1 cellular context compared by ENCODE assay signal in the genomic region with DNA sequence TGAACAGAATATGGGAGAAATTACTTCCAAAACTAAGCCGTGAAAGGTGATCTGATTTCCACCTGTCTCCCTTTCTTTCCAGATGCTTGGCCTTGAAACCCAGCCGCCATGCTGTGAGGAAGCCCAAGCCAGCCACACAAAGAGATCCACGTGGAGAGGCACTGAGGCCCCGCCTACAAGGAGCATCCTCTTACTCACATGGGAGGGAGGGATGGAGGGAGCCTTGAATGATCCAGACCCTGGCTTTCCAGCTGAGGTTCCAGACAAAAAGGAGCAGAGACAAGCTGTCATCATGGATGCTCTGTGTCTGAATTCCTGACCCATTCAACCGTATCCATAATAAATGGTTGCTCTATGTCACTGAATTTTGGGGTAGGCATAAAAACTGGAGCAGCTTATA.
TF ChIP-seq lines count a peak whose summit lies in the region.

No MANE protein-coding gene starts in this region.

TF ChIP-seq in GM23338, 12 proteins besides CTCF, POLR2A, EP300 and RAD21:
- TF ChIP-seq CREB1 (CRISPR knock-in tag; IDR thresholded peaks at IDR 0.05; ENCODE audit: low read depth) (no peak), POLR2AphosphoS5 (IDR thresholded peaks at IDR 0.05; ENCODE audit: low read depth) (no peak), ZNF331 (CRISPR knock-in tag; IDR thresholded peaks at IDR 0.05; ENCODE audit: low read depth) (no peak), NANOG (IDR thresholded peaks at IDR 0.05; ENCODE audit: borderline replicate concordance) (no peak), JUNB (IDR thresholded peaks at IDR 0.05; ENCODE audit: unreplicated experiment) (no peak), ZNF114 (CRISPR knock-in tag; IDR thresholded peaks at IDR 0.05) (no peak), STAT1 (IDR thresholded peaks at IDR 0.05; ENCODE audit: unreplicated experiment) (no peak)
- TF ChIP-seq, protein P1, sequence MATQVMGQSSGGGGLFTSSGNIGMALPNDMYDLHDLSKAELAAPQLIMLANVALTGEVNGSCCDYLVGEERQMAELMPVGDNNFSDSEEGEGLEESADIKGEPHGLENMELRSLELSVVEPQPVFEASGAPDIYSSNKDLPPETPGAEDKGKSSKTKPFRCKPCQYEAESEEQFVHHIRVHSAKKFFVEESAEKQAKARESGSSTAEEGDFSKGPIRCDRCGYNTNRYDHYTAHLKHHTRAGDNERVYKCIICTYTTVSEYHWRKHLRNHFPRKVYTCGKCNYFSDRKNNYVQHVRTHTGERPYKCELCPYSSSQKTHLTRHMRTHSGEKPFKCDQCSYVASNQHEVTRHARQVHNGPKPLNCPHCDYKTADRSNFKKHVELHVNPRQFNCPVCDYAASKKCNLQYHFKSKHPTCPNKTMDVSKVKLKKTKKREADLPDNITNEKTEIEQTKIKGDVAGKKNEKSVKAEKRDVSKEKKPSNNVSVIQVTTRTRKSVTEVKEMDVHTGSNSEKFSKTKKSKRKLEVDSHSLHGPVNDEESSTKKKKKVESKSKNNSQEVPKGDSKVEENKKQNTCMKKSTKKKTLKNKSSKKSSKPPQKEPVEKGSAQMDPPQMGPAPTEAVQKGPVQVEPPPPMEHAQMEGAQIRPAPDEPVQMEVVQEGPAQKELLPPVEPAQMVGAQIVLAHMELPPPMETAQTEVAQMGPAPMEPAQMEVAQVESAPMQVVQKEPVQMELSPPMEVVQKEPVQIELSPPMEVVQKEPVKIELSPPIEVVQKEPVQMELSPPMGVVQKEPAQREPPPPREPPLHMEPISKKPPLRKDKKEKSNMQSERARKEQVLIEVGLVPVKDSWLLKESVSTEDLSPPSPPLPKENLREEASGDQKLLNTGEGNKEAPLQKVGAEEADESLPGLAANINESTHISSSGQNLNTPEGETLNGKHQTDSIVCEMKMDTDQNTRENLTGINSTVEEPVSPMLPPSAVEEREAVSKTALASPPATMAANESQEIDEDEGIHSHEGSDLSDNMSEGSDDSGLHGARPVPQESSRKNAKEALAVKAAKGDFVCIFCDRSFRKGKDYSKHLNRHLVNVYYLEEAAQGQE (IDR thresholded peaks at IDR 0.05; ENCODE audit: unreplicated experiment), result no peak
- TF ChIP-seq, protein P2, sequence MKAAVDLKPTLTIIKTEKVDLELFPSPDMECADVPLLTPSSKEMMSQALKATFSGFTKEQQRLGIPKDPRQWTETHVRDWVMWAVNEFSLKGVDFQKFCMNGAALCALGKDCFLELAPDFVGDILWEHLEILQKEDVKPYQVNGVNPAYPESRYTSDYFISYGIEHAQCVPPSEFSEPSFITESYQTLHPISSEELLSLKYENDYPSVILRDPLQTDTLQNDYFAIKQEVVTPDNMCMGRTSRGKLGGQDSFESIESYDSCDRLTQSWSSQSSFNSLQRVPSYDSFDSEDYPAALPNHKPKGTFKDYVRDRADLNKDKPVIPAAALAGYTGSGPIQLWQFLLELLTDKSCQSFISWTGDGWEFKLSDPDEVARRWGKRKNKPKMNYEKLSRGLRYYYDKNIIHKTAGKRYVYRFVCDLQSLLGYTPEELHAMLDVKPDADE (IDR thresholded peaks at IDR 0.05), result no peak
- TF ChIP-seq, protein P3, sequence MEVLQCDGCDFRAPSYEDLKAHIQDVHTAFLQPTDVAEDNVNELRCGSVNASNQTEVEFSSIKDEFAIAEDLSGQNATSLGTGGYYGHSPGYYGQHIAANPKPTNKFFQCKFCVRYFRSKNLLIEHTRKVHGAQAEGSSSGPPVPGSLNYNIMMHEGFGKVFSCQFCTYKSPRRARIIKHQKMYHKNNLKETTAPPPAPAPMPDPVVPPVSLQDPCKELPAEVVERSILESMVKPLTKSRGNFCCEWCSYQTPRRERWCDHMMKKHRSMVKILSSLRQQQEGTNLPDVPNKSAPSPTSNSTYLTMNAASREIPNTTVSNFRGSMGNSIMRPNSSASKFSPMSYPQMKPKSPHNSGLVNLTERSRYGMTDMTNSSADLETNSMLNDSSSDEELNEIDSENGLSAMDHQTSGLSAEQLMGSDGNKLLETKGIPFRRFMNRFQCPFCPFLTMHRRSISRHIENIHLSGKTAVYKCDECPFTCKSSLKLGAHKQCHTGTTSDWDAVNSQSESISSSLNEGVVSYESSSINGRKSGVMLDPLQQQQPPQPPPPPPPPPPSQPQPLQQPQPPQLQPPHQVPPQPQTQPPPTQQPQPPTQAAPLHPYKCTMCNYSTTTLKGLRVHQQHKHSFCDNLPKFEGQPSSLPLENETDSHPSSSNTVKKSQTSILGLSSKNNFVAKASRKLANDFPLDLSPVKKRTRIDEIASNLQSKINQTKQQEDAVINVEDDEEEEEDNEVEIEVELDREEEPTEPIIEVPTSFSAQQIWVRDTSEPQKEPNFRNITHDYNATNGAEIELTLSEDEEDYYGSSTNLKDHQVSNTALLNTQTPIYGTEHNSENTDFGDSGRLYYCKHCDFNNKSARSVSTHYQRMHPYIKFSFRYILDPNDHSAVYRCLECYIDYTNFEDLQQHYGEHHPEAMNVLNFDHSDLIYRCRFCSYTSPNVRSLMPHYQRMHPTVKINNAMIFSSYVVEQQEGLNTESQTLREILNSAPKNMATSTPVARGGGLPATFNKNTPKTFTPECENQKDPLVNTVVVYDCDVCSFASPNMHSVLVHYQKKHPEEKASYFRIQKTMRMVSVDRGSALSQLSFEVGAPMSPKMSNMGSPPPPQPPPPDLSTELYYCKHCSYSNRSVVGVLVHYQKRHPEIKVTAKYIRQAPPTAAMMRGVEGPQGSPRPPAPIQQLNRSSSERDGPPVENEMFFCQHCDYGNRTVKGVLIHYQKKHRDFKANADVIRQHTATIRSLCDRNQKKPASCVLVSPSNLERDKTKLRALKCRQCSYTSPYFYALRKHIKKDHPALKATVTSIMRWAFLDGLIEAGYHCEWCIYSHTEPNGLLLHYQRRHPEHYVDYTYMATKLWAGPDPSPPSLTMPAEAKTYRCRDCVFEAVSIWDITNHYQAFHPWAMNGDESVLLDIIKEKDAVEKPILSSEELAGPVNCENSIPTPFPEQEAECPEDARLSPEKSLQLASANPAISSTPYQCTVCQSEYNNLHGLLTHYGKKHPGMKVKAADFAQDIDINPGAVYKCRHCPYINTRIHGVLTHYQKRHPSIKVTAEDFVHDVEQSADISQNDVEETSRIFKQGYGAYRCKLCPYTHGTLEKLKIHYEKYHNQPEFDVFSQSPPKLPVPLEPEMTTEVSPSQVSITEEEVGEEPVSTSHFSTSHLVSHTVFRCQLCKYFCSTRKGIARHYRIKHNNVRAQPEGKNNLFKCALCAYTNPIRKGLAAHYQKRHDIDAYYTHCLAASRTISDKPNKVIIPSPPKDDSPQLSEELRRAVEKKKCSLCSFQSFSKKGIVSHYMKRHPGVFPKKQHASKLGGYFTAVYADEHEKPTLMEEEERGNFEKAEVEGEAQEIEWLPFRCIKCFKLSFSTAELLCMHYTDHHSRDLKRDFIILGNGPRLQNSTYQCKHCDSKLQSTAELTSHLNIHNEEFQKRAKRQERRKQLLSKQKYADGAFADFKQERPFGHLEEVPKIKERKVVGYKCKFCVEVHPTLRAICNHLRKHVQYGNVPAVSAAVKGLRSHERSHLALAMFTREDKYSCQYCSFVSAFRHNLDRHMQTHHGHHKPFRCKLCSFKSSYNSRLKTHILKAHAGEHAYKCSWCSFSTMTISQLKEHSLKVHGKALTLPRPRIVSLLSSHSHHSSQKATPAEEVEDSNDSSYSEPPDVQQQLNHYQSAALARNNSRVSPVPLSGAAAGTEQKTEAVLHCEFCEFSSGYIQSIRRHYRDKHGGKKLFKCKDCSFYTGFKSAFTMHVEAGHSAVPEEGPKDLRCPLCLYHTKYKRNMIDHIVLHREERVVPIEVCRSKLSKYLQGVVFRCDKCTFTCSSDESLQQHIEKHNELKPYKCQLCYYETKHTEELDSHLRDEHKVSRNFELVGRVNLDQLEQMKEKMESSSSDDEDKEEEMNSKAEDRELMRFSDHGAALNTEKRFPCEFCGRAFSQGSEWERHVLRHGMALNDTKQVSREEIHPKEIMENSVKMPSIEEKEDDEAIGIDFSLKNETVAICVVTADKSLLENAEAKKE (CRISPR knock-in tag; IDR thresholded peaks at IDR 0.05), result no peak
